Comparison of ENCODE assay signal across 1 cellular context in genomic region chr9:113558632-113559502, GRCh38.
A peak's percentile ranks its signal among the peaks of the same experiment; 100 is the strongest.
TF ChIP-seq lines count a peak whose summit lies in the region.

No MANE protein-coding gene starts in this region.

TF ChIP-seq in HepG2, 621 proteins besides CTCF, POLR2A, EP300 and RAD21 (continued from another document and continues in another):
- TF ChIP-seq ZGPAT (CRISPR knock-in tag; IDR thresholded peaks at IDR 0.05) (peak; percentile 78), ZBTB10 (CRISPR knock-in tag; IDR thresholded peaks at IDR 0.05; ENCODE audit: borderline replicate concordance) (no peak), ZNF816 (CRISPR knock-in tag; IDR thresholded peaks at IDR 0.05; ENCODE audit: borderline replicate concordance) (no peak), NR1H2 (CRISPR knock-in tag; IDR thresholded peaks at IDR 0.05; ENCODE audit: borderline replicate concordance, low read depth) (no peak), SRSF4 (IDR thresholded peaks at IDR 0.05; ENCODE audit: low read depth, low read length, poor library complexity, severe bottlenecking) (no peak), HMG20A (CRISPR knock-in tag; IDR thresholded peaks at IDR 0.05; ENCODE audit: borderline replicate concordance) (peak; percentile 25; the same call in 1 of the 2 replicates), ZFP36L2 (CRISPR knock-in tag; IDR thresholded peaks at IDR 0.05) (no peak), ZNF766 (CRISPR knock-in tag; IDR thresholded peaks at IDR 0.05; ENCODE audit: borderline replicate concordance) (no peak), TBX2 (CRISPR knock-in tag; IDR thresholded peaks at IDR 0.05; ENCODE audit: borderline replicate concordance) (peak; percentile 64; the same call in 1 of the 2 replicates), KLF16 (CRISPR knock-in tag; IDR thresholded peaks at IDR 0.05) (0 out of 4 replicates have a peak, but pooled peaks of 1 of the 2 experiments have one; percentile 23), BCL6 (CRISPR knock-in tag; IDR thresholded peaks at IDR 0.05) (peak; percentile 86), IRF9 (CRISPR knock-in tag; IDR thresholded peaks at IDR 0.05; ENCODE audit: borderline replicate concordance) (0 out of 2 replicates have a peak, but pooled peaks have one; percentile 44), ZNF460 (CRISPR knock-in tag; IDR thresholded peaks at IDR 0.05; ENCODE audit: borderline replicate concordance) (no peak), ZNF407 (CRISPR knock-in tag; IDR thresholded peaks at IDR 0.05; ENCODE audit: not compliant biosample characterization) (no peak), ZNF605 (CRISPR knock-in tag; IDR thresholded peaks at IDR 0.05) (peak; percentile 54; the same call in 1 of the 2 replicates), ZNF781 (CRISPR knock-in tag; IDR thresholded peaks at IDR 0.05; ENCODE audit: borderline replicate concordance, not compliant biosample characterization) (peak; percentile 63), ETV6 (CRISPR knock-in tag; conservative IDR thresholded peaks at IDR 0.05) (no peak), GABPA (IDR thresholded peaks at IDR 0.05; ENCODE audit: low read depth, low read length) (no peak), GABPA (CRISPR knock-in tag; IDR thresholded peaks at IDR 0.05; ENCODE audit: low read depth) (no peak), ZBTB25 (CRISPR knock-in tag; IDR thresholded peaks at IDR 0.05) (0 out of 2 replicates have a peak, but pooled peaks have one; percentile 2), DMAP1 (CRISPR knock-in tag; IDR thresholded peaks at IDR 0.05) (peak; percentile 55; the same call in 1 of the 2 replicates), ZNF644 (CRISPR knock-in tag; IDR thresholded peaks at IDR 0.05; ENCODE audit: low read depth) (peak; percentile 91), REST (IDR thresholded peaks at IDR 0.05; ENCODE audit: borderline replicate concordance in 1 of 2, low read depth in 1 of 2, low read length in 2 of 2) (no peak), ADNP (CRISPR knock-in tag; IDR thresholded peaks at IDR 0.05) (no peak), ZNF749 (CRISPR knock-in tag; IDR thresholded peaks at IDR 0.05; ENCODE audit: borderline replicate concordance) (no peak; the same call in 1 of the 2 replicates), ZNF30 (CRISPR knock-in tag; IDR thresholded peaks at IDR 0.05) (no peak), DZIP1 (CRISPR knock-in tag; IDR thresholded peaks at IDR 0.05) (no peak), MTERF4 (CRISPR knock-in tag; IDR thresholded peaks at IDR 0.05) (peak; percentile 52; the same call in 1 of the 2 replicates), MAF1 (CRISPR knock-in tag; IDR thresholded peaks at IDR 0.05; ENCODE audit: borderline replicate concordance) (no peak), ZMYM3 (CRISPR knock-in tag; IDR thresholded peaks at IDR 0.05) (peak; percentile 89; the same call in 1 of the 2 replicates)
